In the genomic region with DNA sequence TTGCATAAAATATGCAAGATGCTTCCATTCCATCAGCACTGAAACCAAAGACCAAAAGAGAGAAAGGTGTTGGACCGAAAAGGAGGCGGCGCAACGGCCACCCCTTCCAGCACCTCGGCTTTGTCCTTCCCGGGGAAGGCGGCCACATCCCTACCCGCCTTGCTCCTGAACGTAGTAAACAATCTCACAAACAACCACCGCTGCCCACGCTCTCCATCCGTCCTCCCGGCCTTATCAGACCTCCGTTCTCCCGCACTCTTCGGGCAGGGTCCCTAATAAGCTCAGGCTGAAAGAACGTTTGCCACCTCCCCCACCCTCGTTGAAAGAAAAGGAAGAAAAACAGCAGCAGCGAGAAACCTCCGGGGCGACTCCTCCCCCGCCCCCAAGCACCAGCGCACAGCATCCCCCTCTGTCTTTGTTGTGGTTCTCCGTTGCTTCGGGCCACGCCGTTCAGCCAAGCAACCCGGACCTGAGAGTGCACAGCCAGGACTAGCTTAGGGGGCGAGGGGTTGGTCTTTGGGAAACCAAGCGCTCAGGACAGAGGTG, we compare ENCODE assay signal across 10 cellular contexts. TPM values are rescaled to one million over a fixed set of nuclear protein-coding genes. Genes with fewer than 3 reads are reported as not detected.
A peak's percentile ranks its signal among the peaks of the same experiment; 100 is the strongest.
DNase-seq lines count a peak whose midpoint lies in the region; FAIRE-seq and TF ChIP-seq lines count a peak whose summit lies in the region.
"Had no signal": no experiment of that assay in that cellular context is flagged by ENCODE, and none has a peak within 500 bp of the region (broad histone marks: within the 10 kb centered on the region; RNA-seq: fewer than 3 reads in every experiment).

No MANE protein-coding gene starts in this region.

- peaks cover 20% of the 10 kb centered on the region for H3K36me3 Mint-ChIP-seq in activated CD4-positive, alpha-beta memory T cell treated with anti-CD3 and anti-CD28 coated beads, Interleukin-2, amount 10 ng/mL, durations not matched to agents 7 days and 5 days (ENCODE audit: low read depth)
- no peaks in the 10 kb centered on the region for H3K36me3 Mint-ChIP-seq in mesothelial cell of epicardium

- H3K27ac Mint-ChIP-seq in activated CD4-positive, alpha-beta memory T cell treated with anti-CD3 and anti-CD28 coated beads, Interleukin-2, amount 10 ng/mL, durations not matched to agents 7 days and 5 days, result peak overlapping the region; percentile 61
- no peak overlapping the region for H3K27ac Mint-ChIP-seq in mesothelial cell of epicardium

- peak overlapping the region; percentile 57 for H3K4me3 Mint-ChIP-seq in activated CD4-positive, alpha-beta memory T cell treated with anti-CD3 and anti-CD28 coated beads, Interleukin-2, amount 10 ng/mL, durations not matched to agents 7 days and 5 days
- H3K4me3 Mint-ChIP-seq in mesothelial cell of epicardium, result peak overlapping the region; percentile 67

- FAIRE-seq in GM12892 (lab: Jason Lieb, UNC), result no peak

- TF ChIP-seq CTCF in BJ (IDR thresholded peaks at IDR 0.05; ENCODE audit: insufficient read depth, low read depth, low read length) (no peak), GM10266 (IDR thresholded peaks at IDR 0.05; ENCODE audit: control insufficient read depth, insufficient read depth, low read depth, missing control alignments) (peak; percentile 2), mesothelial cell of epicardium (IDR thresholded peaks at IDR 0.05; ENCODE audit: unreplicated experiment) (no peak)

- TF ChIP-seq POLR2A in GM12892 (IDR thresholded peaks at IDR 0.05; ENCODE audit: low read depth, low read length), result no peak

- peaks cover 9% of the 10 kb centered on the region for H3K4me1 Mint-ChIP-seq in activated CD4-positive, alpha-beta memory T cell treated with anti-CD3 and anti-CD28 coated beads, Interleukin-2, amount 10 ng/mL, durations not matched to agents 7 days and 5 days
- H3K4me1 Mint-ChIP-seq in mesothelial cell of epicardium, result peaks cover 21% of the 10 kb centered on the region

- DNase-seq in BJ (ENCODE audit: low read depth), result no peak
- peak; percentile 62 for DNase-seq in GM10266 (ENCODE audit: extremely low spot score)
- no peak for DNase-seq in activated CD4-positive, alpha-beta memory T cell treated with anti-CD3 and anti-CD28 coated beads, Interleukin-2, amount 10 ng/mL, durations not matched to agents 7 days and 5 days
- no peak for DNase-seq in mesothelial cell of epicardium (ENCODE audit: low spot score in 2 of 2, unreplicated experiment in 2 of 2)
- no peak for DNase-seq in RKO (ENCODE audit: low spot score)
- no peak for DNase-seq in UCSD-AML1 (lab: John Stamatoyannopoulos, UW; ENCODE audit: unreplicated experiment)
- no peak for DNase-seq in HCEC 1CT
- DNase-seq in GM12892 (ENCODE audit: insufficient read length), result no peak
- DNase-seq: NCI-H226 had no signal

- peaks cover 78% of the 10 kb centered on the region for H3K27me3 Mint-ChIP-seq in activated CD4-positive, alpha-beta memory T cell treated with anti-CD3 and anti-CD28 coated beads, Interleukin-2, amount 10 ng/mL, durations not matched to agents 7 days and 5 days
- H3K27me3 Mint-ChIP-seq in mesothelial cell of epicardium (ENCODE audit: low read depth), result peaks cover 96% of the 10 kb centered on the region

- H3K27me3 ChIP-seq in BJ (ENCODE audit: control insufficient read depth, insufficient read depth, low read length), result peaks cover 50% of the 10 kb centered on the region

- H3K9me3 Mint-ChIP-seq in activated CD4-positive, alpha-beta memory T cell treated with anti-CD3 and anti-CD28 coated beads, Interleukin-2, amount 10 ng/mL, durations not matched to agents 7 days and 5 days, result no peaks in the 10 kb centered on the region
- H3K9me3 Mint-ChIP-seq in mesothelial cell of epicardium, result no peaks in the 10 kb centered on the region

- POLR2A ChIA-PET in BJ (lab: Charles Lee), result no interaction called here
- POLR2A ChIA-PET in activated CD4-positive, alpha-beta memory T cell treated with anti-CD3 and anti-CD28 coated beads, Interleukin-2, amount 10 ng/mL, durations not matched to agents 7 days and 5 days (lab: Charles Lee), result no interaction called here

- H3K4me3 ChIP-seq in BJ (ENCODE audit: low read depth, low read length), result peak overlapping the region; percentile 3; the same call in 1 of the 2 replicates

- CTCF ChIA-PET in BJ (lab: Yijun Ruan, JAX), result interaction anchor here (0.5 to 4.9 kb wide), 17 partner anchors 8 to 721 kb away, joined by 3 to 75 read pairs (median 4); no protein-coding TSS in a partner anchor
- CTCF ChIA-PET in activated CD4-positive, alpha-beta memory T cell treated with anti-CD3 and anti-CD28 coated beads, Interleukin-2, amount 10 ng/mL, durations not matched to agents 7 days and 5 days (lab: Charles Lee), result interaction anchor here (0.8 kb wide), 1 partner anchor 113 kb away, joined by 4 read pairs; no protein-coding TSS in a partner anchor

- H3K36me3 ChIP-seq in BJ (ENCODE audit: control insufficient read depth, insufficient read depth, low read length), result no peaks in the 10 kb centered on the region

RNA-seq across cellular contexts. Expression of gene EVX2, which starts 4.4 kb away (rescaled TPM):
- not detected in 2 replicates for polyA plus RNA-seq in BJ (2011; rRNA removed)
- not detected in 2 replicates for polyA minus RNA-seq in BJ (2011; rRNA and poly(A)+ RNA removed)
- not detected for total RNA-seq in activated CD4-positive, alpha-beta memory T cell treated with anti-CD3 and anti-CD28 coated beads, Interleukin-2, amount 10 ng/mL, durations not matched to agents 7 days and 5 days
- total RNA-seq in mesothelial cell of epicardium, result 0.07 to 0.09 TPM in 2 of 3 replicates, not detected in the other
- polyA plus RNA-seq in GM12892 (2012; ENCODE audit: missing spikeins), result not detected
- total RNA-seq: mononuclear cell had no signal

RNA-seq across cellular contexts. Expression of gene HOXD13, which starts 13.2 kb away (rescaled TPM):
- polyA plus RNA-seq in BJ (2011; rRNA removed), result 0.43 and 0.71 TPM in 2 replicates
- polyA minus RNA-seq in BJ (2011; rRNA and poly(A)+ RNA removed), result 0.26 and 0.62 TPM in 2 replicates
- not detected for total RNA-seq in activated CD4-positive, alpha-beta memory T cell treated with anti-CD3 and anti-CD28 coated beads, Interleukin-2, amount 10 ng/mL, durations not matched to agents 7 days and 5 days
- total RNA-seq in mesothelial cell of epicardium, result 0.49 to 0.63 TPM (median 0.56 TPM) in 3 replicates
- 0.11 TPM for polyA plus RNA-seq in GM12892 (2012; ENCODE audit: missing spikeins)
- total RNA-seq: mononuclear cell had no signal

RNA-seq across cellular contexts. Expression of gene HOXD12, which starts 20.2 kb away (rescaled TPM):
- not detected in 2 replicates for polyA plus RNA-seq in BJ (2011; rRNA removed)
- not detected in 2 replicates for polyA minus RNA-seq in BJ (2011; rRNA and poly(A)+ RNA removed)
- not detected for total RNA-seq in activated CD4-positive, alpha-beta memory T cell treated with anti-CD3 and anti-CD28 coated beads, Interleukin-2, amount 10 ng/mL, durations not matched to agents 7 days and 5 days
- 0.27 to 0.40 TPM (median 0.27 TPM) in 3 replicates for total RNA-seq in mesothelial cell of epicardium
- polyA plus RNA-seq in GM12892 (2012; ENCODE audit: missing spikeins), result not detected
- total RNA-seq: mononuclear cell had no signal

RNA-seq across cellular contexts. Expression of gene HOXD11, which starts 27.7 kb away (rescaled TPM):
- 9.8 and 9.9 TPM in 2 replicates for polyA plus RNA-seq in BJ (2011; rRNA removed)
- 2.1 and 3.4 TPM in 2 replicates for polyA minus RNA-seq in BJ (2011; rRNA and poly(A)+ RNA removed)
- total RNA-seq in activated CD4-positive, alpha-beta memory T cell treated with anti-CD3 and anti-CD28 coated beads, Interleukin-2, amount 10 ng/mL, durations not matched to agents 7 days and 5 days, result not detected
- total RNA-seq in mesothelial cell of epicardium, result 1.9 to 3.0 TPM (median 2.2 TPM) in 3 replicates
- not detected for polyA plus RNA-seq in GM12892 (2012; ENCODE audit: missing spikeins)
- total RNA-seq: mononuclear cell had no signal

RNA-seq across cellular contexts. Expression of gene HOXD10, which starts 37.2 kb away (rescaled TPM):
- 11.0 and 12.6 TPM in 2 replicates for polyA plus RNA-seq in BJ (2011; rRNA removed)
- 3.4 and 5.9 TPM in 2 replicates for polyA minus RNA-seq in BJ (2011; rRNA and poly(A)+ RNA removed)
- not detected for total RNA-seq in activated CD4-positive, alpha-beta memory T cell treated with anti-CD3 and anti-CD28 coated beads, Interleukin-2, amount 10 ng/mL, durations not matched to agents 7 days and 5 days
- 3.2 to 4.1 TPM (median 3.9 TPM) in 3 replicates for total RNA-seq in mesothelial cell of epicardium
- not detected for polyA plus RNA-seq in GM12892 (2012; ENCODE audit: missing spikeins)
- total RNA-seq: mononuclear cell had no signal
